In genomic region chr4:169410839-169411770, GRCh38 we compare ENCODE assay signal across 8 cellular contexts.
A peak's percentile ranks its signal among the peaks of the same experiment; 100 is the strongest.
DNase-seq lines count a peak whose midpoint lies in the region; ATAC-seq and TF ChIP-seq lines count a peak whose summit lies in the region.

No MANE protein-coding gene starts in this region.

- POLR2A ChIA-PET in A673 (lab: Charles Lee; ENCODE audit: low non-redundant PET), result no interaction called here

- no peaks in the 10 kb centered on the region for H3K36me3 ChIP-seq in A673 (ENCODE audit: insufficient read depth, low read length, poor library complexity, severe bottlenecking)

- no peak overlapping the region for H3K27ac ChIP-seq in A673 (ENCODE audit: low read depth, low read length, poor library complexity, severe bottlenecking)

- no peak overlapping the region for H3K4me3 ChIP-seq in A673 (ENCODE audit: low read depth, low read length, poor library complexity, severe bottlenecking)

- intact Hi-C loops in A673 (cut with micrococcal nuclease; ENCODE audit: unreplicated experiment), result no loop called here

- no TSS peak for BruUV-seq in A673 (replicated peaks; lab: Mats Ljungman, UMichigan)

- peak; percentile 58 for DNase-seq in A673 (ENCODE audit: low spot score)
- peak; percentile 80 to 88 for DNase-seq in NOMO-1 (lab: John Stamatoyannopoulos, UW; ENCODE audit: unreplicated experiment in 2 of 2)
- DNase-seq in activated effector memory CD4-positive, alpha-beta T cell treated with anti-CD3 and anti-CD28 coated beads, Interleukin-2, amount 50 U/mL, for 16 hours, result peak; percentile 72
- DNase-seq in kidney tubule cell (ENCODE audit: low spot score), result peak; percentile 33
- DNase-seq in ureter (ENCODE audit: low spot score), result peak; percentile 45
- no peak for DNase-seq in HuH-7.5 (ENCODE audit: low spot score)

- no peaks in the 10 kb centered on the region for H3K9me3 ChIP-seq in A673 (ENCODE audit: low read depth, low read length, poor library complexity, severe bottlenecking)

- TF ChIP-seq CTCF in A673 (conservative IDR thresholded peaks at IDR 0.05; ENCODE audit: low read depth, low read length), result no peak

- CTCF ChIA-PET in A673 (lab: Charles Lee), result no interaction called here

- ATAC-seq in GM18508 (IDR thresholded peaks at IDR 0.05; ENCODE audit: insufficient read depth, unreplicated experiment) (peak; percentile 98), HG02798 (IDR thresholded peaks at IDR 0.05; ENCODE audit: poor library complexity, unreplicated experiment) (peak; percentile 99)

- no peaks in the 10 kb centered on the region for H3K27me3 ChIP-seq in A673 (replicated peaks; ENCODE audit: insufficient read depth, low read depth, low read length, poor library complexity)

- H3K4me1 ChIP-seq in A673 (ENCODE audit: insufficient read depth, low read length, poor library complexity, severe bottlenecking), result no peaks in the 10 kb centered on the region
